35 cellular contexts compared by ENCODE assay signal in genomic region chr12:50723870-50724269, GRCh38. TPM values are rescaled to one million over a fixed set of nuclear protein-coding genes. Genes with fewer than 3 reads are reported as not detected.
A peak's percentile ranks its signal among the peaks of the same experiment; 100 is the strongest.
DNase-seq lines count a peak whose midpoint lies in the region; ATAC-seq, FAIRE-seq and TF ChIP-seq lines count a peak whose summit lies in the region.
"Had no signal": no experiment of that assay in that cellular context is flagged by ENCODE, and none has a peak within 500 bp of the region (broad histone marks: within the 10 kb centered on the region; RNA-seq: fewer than 3 reads in every experiment).

No MANE protein-coding gene starts in this region.

- no peak for TF ChIP-seq RAD21 in A549 (conservative IDR thresholded peaks at IDR 0.05 in 1 of 2, IDR thresholded peaks at IDR 0.05 in 1 of 2)

- no peak overlapping the region for H3K4me3 ChIP-seq in A549
- H3K4me3 ChIP-seq in fibroblast of the aortic adventitia (ENCODE audit: low read depth, low read length): no peak overlapping the region
- H3K4me3 ChIP-seq: colonic mucosa, right atrium auricular region, spleen, thyroid gland, uterus had no signal

- no peak for DNase-seq in A549 (ENCODE audit: low read depth in 1 of 2, low spot score in 1 of 2)
- DNase-seq in activated naive CD8-positive, alpha-beta T cell treated with anti-CD3 and anti-CD28 coated beads, Interleukin-2, amount 50 U/mL, for 24 hours: no peak
- DNase-seq in fibroblast of the aortic adventitia (ENCODE audit: low read depth): peak; percentile 42
- DNase-seq in pons (ENCODE audit: low spot score): no peak
- no peak for DNase-seq in D341Med (ENCODE audit: low spot score)
- DNase-seq: activated CD4-positive, alpha-beta T cell treated with anti-CD3 and anti-CD28 coated beads for 4 hours; activated CD8-positive, alpha-beta T cell treated with anti-CD3 and anti-CD28 coated beads, Interleukin-2, amount 10 ng/mL, durations not matched to agents 7 days and 5 days; anterior cingulate cortex; CD4-positive, alpha-beta T cell; colonic mucosa; effector CD8-positive, alpha-beta T cell; foreskin keratinocyte; GOT3; HFFc6; MM.1S; NCI-H1417; NCI-H2029 treated with DMSO at 0.1 percent for 48 hours; NCI-H524 treated with DMSO at 0.1 percent for 48 hours; posterior cingulate gyrus; Right ventricle myocardium superior; spleen; stimulated activated CD4-positive, alpha-beta T cell treated with anti-CD3 and anti-CD28 coated beads, Interleukin-2, amount 100 ng/mL, for 24 hours; stimulated activated naive CD8-positive, alpha-beta T cell treated with anti-CD3 and anti-CD28 coated beads, Interleukin-15, amount 100 ng/mL, for 72 hours; T-helper 2 cell; thyroid gland; uterus had no signal

- H3K4me1 ChIP-seq in A549: no peaks in the 10 kb centered on the region
- H3K4me1 ChIP-seq: colonic mucosa, foreskin keratinocyte, thyroid gland, uterus had no signal

- CTCF ChIA-PET in A549 (lab: Yijun Ruan, JAX): interaction anchor here (3.3 kb wide), 1 partner anchor 11 kb away, joined by 16 read pairs; no protein-coding TSS in a partner anchor

- H3K27ac Mint-ChIP-seq in activated naive CD8-positive, alpha-beta T cell treated with anti-CD3 and anti-CD28 coated beads, Interleukin-2, amount 50 U/mL, for 24 hours: peak overlapping the region; percentile 12
- peak overlapping the region; percentile 12 to 64 (median 41) for H3K27ac Mint-ChIP-seq in nephron
- H3K27ac Mint-ChIP-seq: activated naive CD4-positive, alpha-beta T cell treated with anti-CD3 and anti-CD28 coated beads, Interleukin-2, amount 50 U/mL, for 24 hours; CD4-positive, alpha-beta T cell; HFFc6 had no signal

- no peak for TF ChIP-seq POLR2A in A549 (IDR thresholded peaks at IDR 0.05; ENCODE audit: low read length)

- ATAC-seq in A549: no peak
- no peak for ATAC-seq in activated naive CD8-positive, alpha-beta T cell treated with anti-CD3 and anti-CD28 coated beads, Interleukin-2, amount 50 U/mL, for 24 hours
- ATAC-seq in GM21737 (IDR thresholded peaks at IDR 0.05; ENCODE audit: unreplicated experiment): no peak
- no peak for ATAC-seq in HG03520 (IDR thresholded peaks at IDR 0.05; ENCODE audit: unreplicated experiment)
- ATAC-seq: activated CD8-positive, alpha-beta T cell treated with anti-CD3 and anti-CD28 coated beads, Interleukin-2, amount 10 ng/mL, durations not matched to agents 7 days and 5 days; foreskin keratinocyte; stimulated activated naive CD8-positive, alpha-beta T cell treated with anti-CD3 and anti-CD28 coated beads, Interleukin-15, amount 100 ng/mL, for 72 hours had no signal

- no peak overlapping the region for H3K4me2 ChIP-seq in A549
- H3K4me2 ChIP-seq: KMS-11 had no signal

- H3K9me3 Mint-ChIP-seq in activated naive CD8-positive, alpha-beta T cell treated with anti-CD3 and anti-CD28 coated beads, Interleukin-2, amount 50 U/mL, for 24 hours: no peaks in the 10 kb centered on the region
- H3K9me3 Mint-ChIP-seq in nephron: no peaks in the 10 kb centered on the region
- H3K9me3 Mint-ChIP-seq: activated naive CD4-positive, alpha-beta T cell treated with anti-CD3 and anti-CD28 coated beads, Interleukin-2, amount 50 U/mL, for 24 hours; CD4-positive, alpha-beta T cell; HFFc6; stimulated activated naive CD8-positive, alpha-beta T cell treated with anti-CD3 and anti-CD28 coated beads, Interleukin-15, amount 100 ng/mL, for 72 hours had no signal

- WGBS in A549 (ENCODE audit: missing lambda C conversion rate): 59% methylated on average over 1 of the region's 1 CpG

- H3K9me3 ChIP-seq in A549: no peaks in the 10 kb centered on the region
- H3K9me3 ChIP-seq: colonic mucosa, right atrium auricular region, spleen, thyroid gland, uterus had no signal

- no peaks in the 10 kb centered on the region for H3K4me1 Mint-ChIP-seq in activated naive CD8-positive, alpha-beta T cell treated with anti-CD3 and anti-CD28 coated beads, Interleukin-2, amount 50 U/mL, for 24 hours
- H3K4me1 Mint-ChIP-seq in nephron: peaks cover 24% of the 10 kb centered on the region
- H3K4me1 Mint-ChIP-seq: activated naive CD4-positive, alpha-beta T cell treated with anti-CD3 and anti-CD28 coated beads, Interleukin-2, amount 50 U/mL, for 24 hours; stimulated activated naive CD8-positive, alpha-beta T cell treated with anti-CD3 and anti-CD28 coated beads, Interleukin-15, amount 100 ng/mL, for 72 hours had no signal

- no peak for TF ChIP-seq EP300 in A549 (IDR thresholded peaks at IDR 0.05)

- H3K36me3 Mint-ChIP-seq in activated naive CD8-positive, alpha-beta T cell treated with anti-CD3 and anti-CD28 coated beads, Interleukin-2, amount 50 U/mL, for 24 hours (ENCODE audit: low read depth): peaks cover 41% of the 10 kb centered on the region
- H3K36me3 Mint-ChIP-seq in nephron (ENCODE audit: low read depth): peaks cover 73% of the 10 kb centered on the region

- H3K27me3 Mint-ChIP-seq in activated naive CD8-positive, alpha-beta T cell treated with anti-CD3 and anti-CD28 coated beads, Interleukin-2, amount 50 U/mL, for 24 hours: no peaks in the 10 kb centered on the region
- H3K27me3 Mint-ChIP-seq in nephron (ENCODE audit: low read depth): no peaks in the 10 kb centered on the region
- H3K27me3 Mint-ChIP-seq: activated naive CD4-positive, alpha-beta T cell treated with anti-CD3 and anti-CD28 coated beads, Interleukin-2, amount 50 U/mL, for 24 hours; CD4-positive, alpha-beta T cell; stimulated activated naive CD8-positive, alpha-beta T cell treated with anti-CD3 and anti-CD28 coated beads, Interleukin-15, amount 100 ng/mL, for 72 hours had no signal

- POLR2A ChIA-PET in A549 (lab: Yijun Ruan, JAX): no interaction called here

- TF ChIP-seq CTCF in A549 (IDR thresholded peaks at IDR 0.05): no peak
- TF ChIP-seq CTCF in fibroblast of the aortic adventitia (IDR thresholded peaks at IDR 0.05; ENCODE audit: insufficient read depth, low read length): no peak
- no peak for TF ChIP-seq CTCF in nephron (IDR thresholded peaks at IDR 0.05; ENCODE audit: unreplicated experiment in 3 of 3)

- FAIRE-seq in A549 (lab: Jason Lieb, UNC): no peak
- FAIRE-seq: D721Med, GM18507, GM19239 had no signal

- no peak overlapping the region for H3K4me3 Mint-ChIP-seq in activated naive CD8-positive, alpha-beta T cell treated with anti-CD3 and anti-CD28 coated beads, Interleukin-2, amount 50 U/mL, for 24 hours
- no peak overlapping the region for H3K4me3 Mint-ChIP-seq in nephron
- H3K4me3 Mint-ChIP-seq: activated CD8-positive, alpha-beta T cell treated with anti-CD3 and anti-CD28 coated beads, Interleukin-2, amount 10 ng/mL, durations not matched to agents 7 days and 5 days; activated naive CD4-positive, alpha-beta T cell treated with anti-CD3 and anti-CD28 coated beads, Interleukin-2, amount 50 U/mL, for 24 hours; CD4-positive, alpha-beta T cell; HFFc6; stimulated activated naive CD8-positive, alpha-beta T cell treated with anti-CD3 and anti-CD28 coated beads, Interleukin-15, amount 100 ng/mL, for 72 hours had no signal

- H3K27ac ChIP-seq in A549: no peak overlapping the region
- H3K27ac ChIP-seq: colonic mucosa, foreskin keratinocyte, KMS-11, right atrium auricular region, thyroid gland, uterus had no signal

TF ChIP-seq in A549, 52 proteins besides CTCF, POLR2A, EP300 and RAD21:
- TF ChIP-seq MAFK (IDR thresholded peaks at IDR 0.05; ENCODE audit: partially characterized antibody) (peak; percentile 39), RARB (CRISPR knock-in tag; IDR thresholded peaks at IDR 0.05) (no peak), ZC3H11A (IDR thresholded peaks at IDR 0.05) (no peak), RNF2 (IDR thresholded peaks at IDR 0.05; ENCODE audit: borderline replicate concordance, low read depth) (no peak), SREBF2 (IDR thresholded peaks at IDR 0.05) (no peak), KDM1A (IDR thresholded peaks at IDR 0.05; ENCODE audit: low read depth) (no peak)

RNA-seq across cellular contexts. Expression of gene ATF1, which starts 40.0 kb away (rescaled TPM):
- 77.1 and 88.9 TPM in 2 replicates for polyA plus RNA-seq in A549 (2011; rRNA removed)
- polyA plus RNA-seq in A549 (2012; cell fraction: cytosol; rRNA removed): 45.5 and 51.2 TPM in 2 replicates
- 9.7 and 15.0 TPM in 2 replicates for polyA plus RNA-seq in A549 (2012; cell fraction: nucleus; rRNA removed)
- polyA plus RNA-seq in A549 (2017; fragmentation: RNase III; extraction: RNeasy Plus Mini Kit Qiagen cat#74134 plus additional on column Dnase treatment): 30.9 to 35.9 TPM (median 34.2 TPM) in 3 replicates
- polyA minus RNA-seq in A549 (2011; rRNA and poly(A)+ RNA removed): 82.5 and 96.9 TPM in 2 replicates
- 31.0 and 39.5 TPM in 2 replicates for total RNA-seq in fibroblast of the aortic adventitia (ENCODE audit: low replicate concordance)
